9 cellular contexts compared by ENCODE assay signal in genomic region chr17:55680983-55681382, GRCh38. TPM values are rescaled to one million over a fixed set of nuclear protein-coding genes. Genes with fewer than 3 reads are reported as not detected.
"Had no signal": no experiment of that assay in that cellular context is flagged by ENCODE, and none has a peak within 500 bp of the region (broad histone marks: within the 10 kb centered on the region; RNA-seq: fewer than 3 reads in every experiment).

No MANE protein-coding gene starts in this region.

- ATAC-seq: HCT116, HepG2 had no signal

- DNase-seq: GOT3, H9, HFFc6, Kasumi-1, KG1 had no signal

- H3K27ac Mint-ChIP-seq: H9, HFFc6, IgD-negative memory B cell had no signal

- H3K9me3 Mint-ChIP-seq: H9, HFFc6 had no signal

- FAIRE-seq: HepG2 had no signal

- H3K4me3 Mint-ChIP-seq: H9, HFFc6, IgD-negative memory B cell had no signal

- H3K27ac ChIP-seq: HL-60 had no signal

- H3K36me3 Mint-ChIP-seq: IgD-negative memory B cell had no signal

RNA-seq across cellular contexts. Expression of gene TMEM100, which starts 41.7 kb away (rescaled TPM):
- total RNA-seq: HepG2 had no signal
- polyA plus RNA-seq: HepG2, IgD-negative memory B cell had no signal
